10 cellular contexts compared by ENCODE assay signal in genomic region chr9:114285166-114285867, GRCh38. TPM values are rescaled to one million over a fixed set of nuclear protein-coding genes. Genes with fewer than 3 reads are reported as not detected.
DNase-seq lines count a peak whose midpoint lies in the region; ATAC-seq and TF ChIP-seq lines count a peak whose summit lies in the region.
"Had no signal": no experiment of that assay in that cellular context is flagged by ENCODE, and none has a peak within 500 bp of the region (broad histone marks: within the 10 kb centered on the region; RNA-seq: fewer than 3 reads in every experiment).

No MANE protein-coding gene starts in this region.

- H3K4me3 ChIP-seq in foreskin fibroblast (ENCODE audit: low read depth in 1 of 2, low read length in 2 of 2) = no peak overlapping the region

- no peak overlapping the region for H3K27ac Mint-ChIP-seq in activated CD8-positive, alpha-beta T cell treated with anti-CD3 and anti-CD28 coated beads for 36 hours
- H3K27ac Mint-ChIP-seq: activated naive CD4-positive, alpha-beta T cell treated with anti-CD3 and anti-CD28 coated beads, Interleukin-2, amount 50 U/mL, for 72 hours had no signal

- peak; percentile 22 for TF ChIP-seq CTCF in foreskin fibroblast (IDR thresholded peaks at IDR 0.05; ENCODE audit: low read depth, low read length)
- TF ChIP-seq CTCF in activated CD8-positive, alpha-beta T cell treated with anti-CD3 and anti-CD28 coated beads for 36 hours (IDR thresholded peaks at IDR 0.05) = no peak

- H3K4me3 Mint-ChIP-seq in activated CD8-positive, alpha-beta T cell treated with anti-CD3 and anti-CD28 coated beads for 36 hours = no peak overlapping the region

- no peaks in the 10 kb centered on the region for H3K9me3 Mint-ChIP-seq in activated CD8-positive, alpha-beta T cell treated with anti-CD3 and anti-CD28 coated beads for 36 hours
- H3K9me3 Mint-ChIP-seq: activated naive CD4-positive, alpha-beta T cell treated with anti-CD3 and anti-CD28 coated beads, Interleukin-2, amount 50 U/mL, for 72 hours had no signal

- peak; percentile 76 for ATAC-seq in SK-N-SH treated with all-trans-retinoic acid at 6 μM for 48 hours
- ATAC-seq in activated CD8-positive, alpha-beta T cell treated with anti-CD3 and anti-CD28 coated beads for 36 hours = no peak
- ATAC-seq in GM18909 (IDR thresholded peaks at IDR 0.05; ENCODE audit: poor library complexity, unreplicated experiment) = no peak
- ATAC-seq: activated naive CD4-positive, alpha-beta T cell treated with anti-CD3 and anti-CD28 coated beads, Interleukin-2, amount 50 U/mL, for 72 hours had no signal

- POLR2A ChIA-PET in activated CD8-positive, alpha-beta T cell treated with anti-CD3 and anti-CD28 coated beads for 36 hours (lab: Charles Lee) = interaction anchor here (0.6 kb wide), 1 partner anchor 375 kb away, joined by 3 read pairs; no protein-coding TSS in a partner anchor

- no peaks in the 10 kb centered on the region for H3K4me1 Mint-ChIP-seq in activated CD8-positive, alpha-beta T cell treated with anti-CD3 and anti-CD28 coated beads for 36 hours (ENCODE audit: low read depth)

- H3K27me3 Mint-ChIP-seq in activated CD8-positive, alpha-beta T cell treated with anti-CD3 and anti-CD28 coated beads for 36 hours = peaks cover 1% of the 10 kb centered on the region

- CTCF ChIA-PET in activated CD8-positive, alpha-beta T cell treated with anti-CD3 and anti-CD28 coated beads for 36 hours (lab: Charles Lee) = interaction anchor here (1.3 kb wide), 1 partner anchor 177 kb away, joined by 3 read pairs; no protein-coding TSS in a partner anchor

- intact Hi-C loops in activated CD8-positive, alpha-beta T cell treated with anti-CD3 and anti-CD28 coated beads for 36 hours (cut with micrococcal nuclease) = no loop called here

- no peaks in the 10 kb centered on the region for H3K36me3 Mint-ChIP-seq in activated CD8-positive, alpha-beta T cell treated with anti-CD3 and anti-CD28 coated beads for 36 hours (ENCODE audit: low read depth)
- H3K36me3 Mint-ChIP-seq: activated naive CD4-positive, alpha-beta T cell treated with anti-CD3 and anti-CD28 coated beads, Interleukin-2, amount 50 U/mL, for 72 hours had no signal

- DNase-seq in ELR (ENCODE audit: low read depth) = peak; percentile 94
- peak; percentile 92 to 97 for DNase-seq in foreskin fibroblast
- DNase-seq in retina = peak; percentile 57
- DNase-seq in activated CD8-positive, alpha-beta T cell treated with anti-CD3 and anti-CD28 coated beads for 36 hours = no peak
- no peak for DNase-seq in GOT3 (lab: John Stamatoyannopoulos, UW)
- no peak for DNase-seq in NCI-H69 (lab: John Stamatoyannopoulos, UW)
- DNase-seq: NCI-H1092 treated with DMSO at 0.1 percent for 48 hours had no signal

TF ChIP-seq in SK-N-SH treated with all-trans-retinoic acid at 6 μM for 48 hours, 23 proteins besides CTCF, POLR2A, EP300 and RAD21:
- TF ChIP-seq, protein P1, sequence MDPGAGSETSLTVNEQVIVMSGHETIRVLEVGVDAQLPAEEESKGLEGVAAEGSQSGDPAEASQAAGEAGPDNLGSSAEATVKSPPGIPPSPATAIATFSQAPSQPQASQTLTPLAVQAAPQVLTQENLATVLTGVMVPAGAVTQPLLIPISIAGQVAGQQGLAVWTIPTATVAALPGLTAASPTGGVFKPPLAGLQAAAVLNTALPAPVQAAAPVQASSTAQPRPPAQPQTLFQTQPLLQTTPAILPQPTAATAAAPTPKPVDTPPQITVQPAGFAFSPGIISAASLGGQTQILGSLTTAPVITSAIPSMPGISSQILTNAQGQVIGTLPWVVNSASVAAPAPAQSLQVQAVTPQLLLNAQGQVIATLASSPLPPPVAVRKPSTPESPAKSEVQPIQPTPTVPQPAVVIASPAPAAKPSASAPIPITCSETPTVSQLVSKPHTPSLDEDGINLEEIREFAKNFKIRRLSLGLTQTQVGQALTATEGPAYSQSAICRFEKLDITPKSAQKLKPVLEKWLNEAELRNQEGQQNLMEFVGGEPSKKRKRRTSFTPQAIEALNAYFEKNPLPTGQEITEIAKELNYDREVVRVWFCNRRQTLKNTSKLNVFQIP (CRISPR knock-in tag; IDR thresholded peaks at IDR 0.05; ENCODE audit: borderline replicate concordance, low read depth) = no peak
- TF ChIP-seq PATZ1 (CRISPR knock-in tag; IDR thresholded peaks at IDR 0.05; ENCODE audit: borderline replicate concordance) = peak; percentile 92; the same call in 1 of the 2 replicates
- TF ChIP-seq GLIS3 (CRISPR knock-in tag; IDR thresholded peaks at IDR 0.05) = no peak
- no peak for TF ChIP-seq ZFP30 (CRISPR knock-in tag; IDR thresholded peaks at IDR 0.05)
- peak; percentile 53; the same call in 1 of the 2 replicates for TF ChIP-seq BACH2 (CRISPR knock-in tag; IDR thresholded peaks at IDR 0.05; ENCODE audit: borderline replicate concordance)

RNA-seq across cellular contexts. Expression of gene ORM1, which starts 37.6 kb away (rescaled TPM):
- not detected for total RNA-seq in activated CD8-positive, alpha-beta T cell treated with anti-CD3 and anti-CD28 coated beads for 36 hours
- total RNA-seq: activated naive CD4-positive, alpha-beta T cell treated with anti-CD3 and anti-CD28 coated beads, Interleukin-2, amount 50 U/mL, for 72 hours had no signal

RNA-seq across cellular contexts. Expression of gene ORM2, which starts 44.4 kb away (rescaled TPM):
- not detected for total RNA-seq in activated CD8-positive, alpha-beta T cell treated with anti-CD3 and anti-CD28 coated beads for 36 hours
- total RNA-seq: activated naive CD4-positive, alpha-beta T cell treated with anti-CD3 and anti-CD28 coated beads, Interleukin-2, amount 50 U/mL, for 72 hours had no signal

Comparison
In these comparisons a context has a peak if more than half of its experiments do, and no peak if none do; other contexts are left out.
1. DNase-seq: peak in ELR (single experiment), foreskin fibroblast (2 of 2) and retina (single experiment); none in activated CD8-positive, alpha-beta T cell treated with anti-CD3 and anti-CD28 coated beads for 36 hours (single experiment), GOT3 (single experiment) and NCI-H69 (single experiment).